1 cellular context compared by ENCODE assay signal in genomic region chr12:25783566-25783965, GRCh38.
A peak's percentile ranks its signal among the peaks of the same experiment; 100 is the strongest.
TF ChIP-seq lines count a peak whose summit lies in the region.

No MANE protein-coding gene starts in this region.

TF ChIP-seq in HepG2, 621 proteins besides CTCF, POLR2A, EP300 and RAD21 (continued from another document):
- no peak for TF ChIP-seq ZNF414 (CRISPR knock-in tag; IDR thresholded peaks at IDR 0.05)
- peak; percentile 35; the same call in 1 of the 2 replicates for TF ChIP-seq GATAD2A (CRISPR knock-in tag; IDR thresholded peaks at IDR 0.05)
- peak; percentile 29; the same call in 1 of the 2 replicates for TF ChIP-seq HOMEZ (CRISPR knock-in tag; IDR thresholded peaks at IDR 0.05; ENCODE audit: low read depth)
